Comparison of ENCODE assay signal across 20 cellular contexts in genomic region chr3:196138927-196139680, GRCh38. TPM values are rescaled to one million over a fixed set of nuclear protein-coding genes. Genes with fewer than 3 reads are reported as not detected.
DNase-seq lines count a peak whose midpoint lies in the region; ATAC-seq and TF ChIP-seq lines count a peak whose summit lies in the region.
"Had no signal": no experiment of that assay in that cellular context is flagged by ENCODE, and none has a peak within 500 bp of the region (broad histone marks: within the 10 kb centered on the region; RNA-seq: fewer than 3 reads in every experiment).

No MANE protein-coding gene starts in this region.

- no peak overlapping the region for H4K91ac ChIP-seq in mesenchymal stem cell (ENCODE audit: low read length)

- no peak overlapping the region for H2AK5ac ChIP-seq in mesenchymal stem cell (ENCODE audit: low read length, severe bottlenecking)

- CTCF ChIA-PET in AG04450 (lab: Charles Lee), result interaction anchor here (0.6 kb wide), 1 partner anchor 19 kb away, joined by 3 read pairs; no protein-coding TSS in a partner anchor

- H3K4ac ChIP-seq in mesenchymal stem cell (ENCODE audit: low read depth in 1 of 2, low read length in 2 of 2), result no peak overlapping the region

- H3K9me3 ChIP-seq in AG04450 (ENCODE audit: control insufficient read depth, insufficient read depth, low read length) (peaks cover 12% of the 10 kb centered on the region; the same call in 1 of the 2 replicates), mesenchymal stem cell (ENCODE audit: control insufficient read depth, low read length) (no peaks in the 10 kb centered on the region)
- H3K9me3 ChIP-seq: A549, neutrophil had no signal

- H3K4me2 ChIP-seq in mesenchymal stem cell (ENCODE audit: low read length, poor library complexity, severe bottlenecking), result no peak overlapping the region
- H3K4me2 ChIP-seq: A549 had no signal

- H3K79me1 ChIP-seq in mesenchymal stem cell (replicated peaks; ENCODE audit: low read length, poor library complexity, severe bottlenecking), result no peaks in the 10 kb centered on the region

- ATAC-seq in HG03097 (IDR thresholded peaks at IDR 0.05; ENCODE audit: low FRiP score, unreplicated experiment) (no peak), GM19395 (IDR thresholded peaks at IDR 0.05; ENCODE audit: unreplicated experiment) (no peak)
- ATAC-seq: A549; activated naive CD4-positive, alpha-beta T cell treated with anti-CD3 and anti-CD28 coated beads, Interleukin-2, amount 50 U/mL, for 72 hours; stimulated activated naive B cell treated with anti-CD40 and anti-IgM and Interleukin-4, amounts not matched to agents 10 μg/mL and 1 μg/mL and 100 μg/mL, for 72 hours had no signal

- 83% methylated on average over 15 of the region's 15 CpGs for WGBS in mesenchymal stem cell

- H3K27me3 ChIP-seq in AG04450 (ENCODE audit: control insufficient read depth, insufficient read depth, low read length) (peaks cover 5% of the 10 kb centered on the region), mesenchymal stem cell (ENCODE audit: control insufficient read depth in 1 of 2, insufficient read depth in 1 of 2, low read length in 2 of 2) (peaks cover 0 to 19% of the 10 kb centered on the region in 2 experiments)
- H3K27me3 ChIP-seq: neutrophil had no signal

- H2BK120ac ChIP-seq in mesenchymal stem cell (ENCODE audit: low read depth, low read length), result no peak overlapping the region

- H2BK12ac ChIP-seq in mesenchymal stem cell (ENCODE audit: low read length in 2 of 2), result no peak overlapping the region

- no peak overlapping the region for H4K8ac ChIP-seq in mesenchymal stem cell (ENCODE audit: low read length)

- no peak overlapping the region for H3K4me3 ChIP-seq in AG04450 (ENCODE audit: low read depth, low read length)
- H3K4me3 ChIP-seq in mesenchymal stem cell (ENCODE audit: insufficient read depth in 1 of 2, low read depth in 1 of 2, low read length in 2 of 2), result no peak overlapping the region
- H3K4me3 ChIP-seq: A549, skin epidermis had no signal

- H3K27ac ChIP-seq in AG04450 (ENCODE audit: low read depth, low read length), result peak overlapping the region; percentile 55
- H3K27ac ChIP-seq in epithelial cell of prostate, result peak overlapping the region; percentile 92
- H3K27ac ChIP-seq in mesenchymal stem cell (ENCODE audit: low read length, poor library complexity, severe bottlenecking), result no peak overlapping the region
- H3K27ac ChIP-seq: A549, neutrophil had no signal

- H3K18ac ChIP-seq in mesenchymal stem cell (ENCODE audit: low read depth in 1 of 2, low read length in 2 of 2), result no peak overlapping the region

- H3K36me3 ChIP-seq in mesenchymal stem cell (ENCODE audit: control insufficient read depth in 1 of 2, insufficient read depth in 2 of 2, low read depth in 1 of 2, low read length in 2 of 2), result no peaks in the 10 kb centered on the region
- H3K36me3 ChIP-seq: neutrophil had no signal

- peak overlapping the region; percentile 47 for H3K9ac ChIP-seq in mesenchymal stem cell (ENCODE audit: low read length)

- no peak overlapping the region for H2BK5ac ChIP-seq in mesenchymal stem cell (ENCODE audit: low read depth, low read length, poor library complexity, severe bottlenecking)

- no peak overlapping the region for H3K23ac ChIP-seq in mesenchymal stem cell (ENCODE audit: low read length in 2 of 2)

- DNase-seq in AG04450 (ENCODE audit: low read depth, low spot score), result peak; percentile 55
- DNase-seq in NCI-H226, result peak; percentile 96
- no peak for DNase-seq in epithelial cell of prostate (ENCODE audit: low read depth, low spot score)
- DNase-seq in mesenchymal stem cell, result no peak
- DNase-seq in hypothalamus (lab: John Stamatoyannopoulos, UW), result no peak
- DNase-seq in SIG-M5 (lab: John Stamatoyannopoulos, UW), result no peak
- DNase-seq: activated CD4-positive, CD25-positive, alpha-beta regulatory T cell treated with anti-CD3 and anti-CD28 coated beads, Interleukin-2, amount 50 U/mL, for 72 hours; activated CD8-positive, alpha-beta memory T cell treated with anti-CD3 and anti-CD28 coated beads, Interleukin-2, amount 50 U/mL, for 4 hours; cerebellar nuclear complex; COR-L47; GOT3; NCI-H1092 treated with DMSO at 0.1 percent for 48 hours; NCI-H446 treated with DMSO at 0.1 percent for 48 hours; stimulated activated naive B cell treated with anti-CD40 and anti-IgM and Interleukin-4, amounts not matched to agents 10 μg/mL and 1 μg/mL and 100 μg/mL, for 72 hours had no signal

- no peak overlapping the region for H2BK15ac ChIP-seq in mesenchymal stem cell (ENCODE audit: low read depth, poor library complexity, severe bottlenecking)

- H3K14ac ChIP-seq in mesenchymal stem cell (ENCODE audit: low read length in 2 of 2), result no peak overlapping the region

- no peak overlapping the region for H2AFZ ChIP-seq in mesenchymal stem cell (ENCODE audit: low read depth, low read length)

- POLR2A ChIA-PET in AG04450 (lab: Yijun Ruan, JAX), result interaction anchor here (0.6 kb wide), 1 partner anchor 65 kb away, joined by 6 read pairs; no protein-coding TSS in a partner anchor

- peaks cover 13% of the 10 kb centered on the region for H3K4me1 ChIP-seq in mesenchymal stem cell (ENCODE audit: control insufficient read depth, insufficient read depth, low read depth, low read length)
- H3K4me1 ChIP-seq: A549 had no signal

- TF ChIP-seq CTCF in AG04450 (IDR thresholded peaks at IDR 0.05; ENCODE audit: low read depth, low read length), result no peak

RNA-seq across cellular contexts. Expression of gene TFRC, which starts 57.2 kb away (rescaled TPM):
- 121 and 155 TPM in 2 replicates for polyA plus RNA-seq in AG04450 (2011; rRNA removed)
- polyA minus RNA-seq in AG04450 (2011; rRNA and poly(A)+ RNA removed), result 230 and 241 TPM in 2 replicates
- polyA plus RNA-seq in mesenchymal stem cell (2013, experiment 1 of 2), result 34.8 TPM
- polyA plus RNA-seq in mesenchymal stem cell (2013, experiment 2 of 2), result 37.0 TPM

Comparison
In these comparisons a context has a peak if more than half of its experiments do, and no peak if none do; other contexts are left out.
1. DNase-seq: peak in AG04450 (single experiment) and NCI-H226 (single experiment); none in epithelial cell of prostate (single experiment), mesenchymal stem cell (single experiment), hypothalamus (0 of 51) and SIG-M5 (single experiment).